1 cellular context compared by ENCODE assay signal in genomic region chr1:11800756-11801433, GRCh38.
TF ChIP-seq lines count a peak whose summit lies in the region.

No MANE protein-coding gene starts in this region.

TF ChIP-seq in SK-N-SH, 30 proteins besides CTCF, POLR2A, EP300 and RAD21 (continued from another document):
- TF ChIP-seq USF2 (IDR thresholded peaks at IDR 0.05; ENCODE audit: borderline replicate concordance, low read depth, low read length): no peak
- no peak for TF ChIP-seq SMC3 (IDR thresholded peaks at IDR 0.05; ENCODE audit: low read depth, low read length)
- no peak for TF ChIP-seq GABPA (IDR thresholded peaks at IDR 0.05; ENCODE audit: low read depth)
- TF ChIP-seq MEF2A (IDR thresholded peaks at IDR 0.05; ENCODE audit: borderline replicate concordance, low read depth): no peak
- TF ChIP-seq NRF1 (IDR thresholded peaks at IDR 0.05; ENCODE audit: low read depth, low read length): no peak
- TF ChIP-seq MXI1 (IDR thresholded peaks at IDR 0.05; ENCODE audit: low read depth, low read length): no peak
- TF ChIP-seq RCOR1 (IDR thresholded peaks at IDR 0.05; ENCODE audit: low read length): no peak
- no peak for TF ChIP-seq TAF1 (IDR thresholded peaks at IDR 0.05; ENCODE audit: borderline replicate concordance, low read depth, low read length)
- TF ChIP-seq GATA2 (CRISPR knock-in tag; IDR thresholded peaks at IDR 0.05): no peak
- TF ChIP-seq PBX3 (IDR thresholded peaks at IDR 0.05): no peak
- TF ChIP-seq TCF12 (IDR thresholded peaks at IDR 0.05): no peak
- TF ChIP-seq SIN3A (IDR thresholded peaks at IDR 0.05; ENCODE audit: borderline replicate concordance, low read depth, low read length): no peak
- TF ChIP-seq FOXM1 (IDR thresholded peaks at IDR 0.05; ENCODE audit: low read depth): no peak
- no peak for TF ChIP-seq NFIC (IDR thresholded peaks at IDR 0.05; ENCODE audit: borderline replicate concordance)
